17 cellular contexts compared by ENCODE assay signal in genomic region chr16:2365895-2366294, GRCh38.
DNase-seq lines count a peak whose midpoint lies in the region; ATAC-seq and TF ChIP-seq lines count a peak whose summit lies in the region.
"Had no signal": no experiment of that assay in that cellular context is flagged by ENCODE, and none has a peak within 500 bp of the region (broad histone marks: within the 10 kb centered on the region; RNA-seq: fewer than 3 reads in every experiment).

No MANE protein-coding gene starts in this region.

- peak overlapping the region; percentile 65 for H3K27ac ChIP-seq in WERI-Rb-1
- H3K27ac ChIP-seq: foreskin keratinocyte had no signal

- TF ChIP-seq CTCF in WERI-Rb-1 (IDR thresholded peaks at IDR 0.05; ENCODE audit: low read depth, low read length), result no peak
- TF ChIP-seq CTCF in fibroblast of pulmonary artery (IDR thresholded peaks at IDR 0.05; ENCODE audit: low read length, missing control alignments), result no peak
- TF ChIP-seq CTCF in retinal pigment epithelial cell (conservative IDR thresholded peaks at IDR 0.05; ENCODE audit: low read depth, low read length), result no peak

- DNase-seq in GM04504 (ENCODE audit: low read depth), result peak; percentile 48
- DNase-seq in WERI-Rb-1, result no peak
- DNase-seq in fibroblast of pulmonary artery (ENCODE audit: low read depth), result peak; percentile 64
- peak; percentile 55 for DNase-seq in retinal pigment epithelial cell (ENCODE audit: low read depth)
- DNase-seq in cortex of kidney (lab: John Stamatoyannopoulos, UW), result no peak
- no peak for DNase-seq in T1000 (lab: John Stamatoyannopoulos, UW)
- DNase-seq: activated CD8-positive, alpha-beta memory T cell treated with anti-CD3 and anti-CD28 coated beads for 24 hours; activated gamma-delta T cell treated with Interleukin-2 at 50 U/mL for 16 hours; immature natural killer cell; naive thymus-derived CD8-positive, alpha-beta T cell; NCI-H1105 treated with DMSO at 0.1 percent for 48 hours; SHP77; T-helper 9 cell had no signal

- no peaks in the 10 kb centered on the region for H3K27me3 ChIP-seq in WERI-Rb-1 (ENCODE audit: insufficient read depth, low read depth, severe bottlenecking)

- H3K4me3 ChIP-seq in WERI-Rb-1 (ENCODE audit: low read depth, low read length) (peak overlapping the region; percentile 34), fibroblast of pulmonary artery (replicated peaks; ENCODE audit: low read depth, low read length) (no peak overlapping the region), retinal pigment epithelial cell (ENCODE audit: low read length) (peak overlapping the region; percentile 14)
- H3K4me3 ChIP-seq: skin epidermis had no signal

- H3K9me3 ChIP-seq in WERI-Rb-1 (ENCODE audit: severe bottlenecking), result no peaks in the 10 kb centered on the region

- ATAC-seq in HG03280 (IDR thresholded peaks at IDR 0.05; ENCODE audit: unreplicated experiment) (no peak), GM19467 (IDR thresholded peaks at IDR 0.05; ENCODE audit: unreplicated experiment) (no peak)
- ATAC-seq: foreskin keratinocyte; naive thymus-derived CD8-positive, alpha-beta T cell had no signal

- H3K36me3 ChIP-seq in WERI-Rb-1, result no peaks in the 10 kb centered on the region

Comparison
In these comparisons a context has a peak if more than half of its experiments do, and no peak if none do; other contexts are left out.
1. DNase-seq: peak in GM04504 (single experiment), fibroblast of pulmonary artery (single experiment) and retinal pigment epithelial cell (single experiment); none in WERI-Rb-1 (single experiment), cortex of kidney (single experiment) and T1000 (single experiment).